ENCODE assay signal across 22 cellular contexts in genomic region chrX:123291623-123292022, GRCh38.
"Had no signal": no experiment of that assay in that cellular context is flagged by ENCODE, and none has a peak within 500 bp of the region (broad histone marks: within the 10 kb centered on the region; RNA-seq: fewer than 3 reads in every experiment).

No MANE protein-coding gene starts in this region.

- FAIRE-seq: endothelial cell of umbilical vein had no signal

- H3K27me3 Mint-ChIP-seq: activated B cell treated with CpG ODN at 0.5 μM for 24 hours; activated CD4-positive, alpha-beta T cell treated with anti-CD3 and anti-CD28 coated beads, Interleukin-2, amount 10 ng/mL, durations not matched to agents 24 days and 14 days; activated CD8-positive, alpha-beta T cell treated with anti-CD3 and anti-CD28 coated beads for 36 hours; activated naive CD8-positive, alpha-beta T cell treated with anti-CD3 and anti-CD28 coated beads, Interleukin-2, amount 10 ng/mL, durations not matched to agents 7 days and 5 days; activated T-helper 17 cell treated with anti-CD3 and anti-CD28 coated beads, Interleukin-2, amount 50 U/mL, for 72 hours; naive thymus-derived CD8-positive, alpha-beta T cell had no signal

- H3K9me3 Mint-ChIP-seq: activated B cell treated with CpG ODN at 0.5 μM for 24 hours; activated CD4-positive, alpha-beta T cell treated with anti-CD3 and anti-CD28 coated beads, Interleukin-2, amount 10 ng/mL, durations not matched to agents 24 days and 14 days; activated naive CD8-positive, alpha-beta T cell treated with anti-CD3 and anti-CD28 coated beads, Interleukin-2, amount 10 ng/mL, durations not matched to agents 7 days and 5 days; activated T-helper 17 cell treated with anti-CD3 and anti-CD28 coated beads, Interleukin-2, amount 50 U/mL, for 72 hours; stimulated activated effector memory CD8-positive, alpha-beta T cell treated with anti-CD3 and anti-CD28 coated beads, Interleukin-12 subunit alpha, Interleukin-12 subunit beta, amount 100 ng/mL, for 72 hours had no signal

- DNase-seq: activated B cell treated with CpG ODN at 0.5 μM for 24 hours; activated CD4-positive, alpha-beta T cell treated with anti-CD3 and anti-CD28 coated beads, Interleukin-2, amount 10 ng/mL, durations not matched to agents 24 days and 14 days; activated CD8-positive, alpha-beta T cell treated with anti-CD3 and anti-CD28 coated beads for 36 hours; activated naive CD4-positive, alpha-beta T cell; activated naive CD8-positive, alpha-beta T cell treated with anti-CD3 and anti-CD28 coated beads, Interleukin-2, amount 10 ng/mL, durations not matched to agents 7 days and 5 days; activated T-cell treated with anti-CD3 and anti-CD28 coated beads, Interleukin-2, amount 50 U/mL, for 1 hour; amygdala; dermis blood vessel endothelial cell; effector memory CD4-positive, alpha-beta T cell; heart right ventricle; kidney glomerular epithelial cell; mesenchymal stem cell; naive thymus-derived CD8-positive, alpha-beta T cell; stimulated activated CD4-positive, alpha-beta T cell treated with anti-CD3 and anti-CD28 coated beads, Interleukin-4, amount 100 ng/mL, for 24 hours; upper lobe of right lung had no signal

- ATAC-seq: activated CD8-positive, alpha-beta T cell treated with anti-CD3 and anti-CD28 coated beads for 36 hours; activated T-helper 17 cell treated with anti-CD3 and anti-CD28 coated beads, Interleukin-2, amount 50 U/mL, for 72 hours; heart right ventricle; naive thymus-derived CD8-positive, alpha-beta T cell; sciatic nerve; stimulated activated effector memory CD8-positive, alpha-beta T cell treated with anti-CD3 and anti-CD28 coated beads, Interleukin-12 subunit alpha, Interleukin-12 subunit beta, amount 100 ng/mL, for 72 hours; upper lobe of right lung had no signal

- H3K4me3 Mint-ChIP-seq: activated B cell treated with CpG ODN at 0.5 μM for 24 hours; activated CD4-positive, alpha-beta T cell treated with anti-CD3 and anti-CD28 coated beads, Interleukin-2, amount 10 ng/mL, durations not matched to agents 24 days and 14 days; activated CD8-positive, alpha-beta T cell treated with anti-CD3 and anti-CD28 coated beads for 36 hours; activated naive CD8-positive, alpha-beta T cell treated with anti-CD3 and anti-CD28 coated beads, Interleukin-2, amount 10 ng/mL, durations not matched to agents 7 days and 5 days; activated T-helper 17 cell treated with anti-CD3 and anti-CD28 coated beads, Interleukin-2, amount 50 U/mL, for 72 hours; naive thymus-derived CD8-positive, alpha-beta T cell; stimulated activated effector memory CD8-positive, alpha-beta T cell treated with anti-CD3 and anti-CD28 coated beads, Interleukin-12 subunit alpha, Interleukin-12 subunit beta, amount 100 ng/mL, for 72 hours had no signal

- H3K27me3 ChIP-seq: cardiac muscle cell, esophagus muscularis mucosa, heart right ventricle, upper lobe of right lung had no signal

- H3K27ac ChIP-seq: cardiac muscle cell, esophagus muscularis mucosa, heart right ventricle, thoracic aorta, upper lobe of right lung had no signal

- H3K27ac Mint-ChIP-seq: activated B cell treated with CpG ODN at 0.5 μM for 24 hours; activated CD4-positive, alpha-beta T cell treated with anti-CD3 and anti-CD28 coated beads, Interleukin-2, amount 10 ng/mL, durations not matched to agents 24 days and 14 days; activated CD8-positive, alpha-beta T cell treated with anti-CD3 and anti-CD28 coated beads for 36 hours; activated naive CD8-positive, alpha-beta T cell treated with anti-CD3 and anti-CD28 coated beads, Interleukin-2, amount 10 ng/mL, durations not matched to agents 7 days and 5 days; activated T-helper 17 cell treated with anti-CD3 and anti-CD28 coated beads, Interleukin-2, amount 50 U/mL, for 72 hours; naive thymus-derived CD8-positive, alpha-beta T cell; stimulated activated effector memory CD8-positive, alpha-beta T cell treated with anti-CD3 and anti-CD28 coated beads, Interleukin-12 subunit alpha, Interleukin-12 subunit beta, amount 100 ng/mL, for 72 hours had no signal

- H3K36me3 ChIP-seq: cardiac muscle cell, esophagus muscularis mucosa, heart right ventricle, thoracic aorta, upper lobe of right lung had no signal

- H3K9me3 ChIP-seq: esophagus muscularis mucosa, heart right ventricle, thoracic aorta, upper lobe of right lung had no signal

- H3K36me3 Mint-ChIP-seq: activated naive CD8-positive, alpha-beta T cell treated with anti-CD3 and anti-CD28 coated beads, Interleukin-2, amount 10 ng/mL, durations not matched to agents 7 days and 5 days; naive thymus-derived CD8-positive, alpha-beta T cell; stimulated activated effector memory CD8-positive, alpha-beta T cell treated with anti-CD3 and anti-CD28 coated beads, Interleukin-12 subunit alpha, Interleukin-12 subunit beta, amount 100 ng/mL, for 72 hours had no signal

- H3K4me3 ChIP-seq: cardiac muscle cell, esophagus muscularis mucosa, heart right ventricle, thoracic aorta, upper lobe of right lung had no signal

- H3K4me1 ChIP-seq: esophagus muscularis mucosa, heart right ventricle, upper lobe of right lung had no signal

- H3K4me1 Mint-ChIP-seq: activated B cell treated with CpG ODN at 0.5 μM for 24 hours; activated CD4-positive, alpha-beta T cell treated with anti-CD3 and anti-CD28 coated beads, Interleukin-2, amount 10 ng/mL, durations not matched to agents 24 days and 14 days; activated T-helper 17 cell treated with anti-CD3 and anti-CD28 coated beads, Interleukin-2, amount 50 U/mL, for 72 hours; naive thymus-derived CD8-positive, alpha-beta T cell; stimulated activated effector memory CD8-positive, alpha-beta T cell treated with anti-CD3 and anti-CD28 coated beads, Interleukin-12 subunit alpha, Interleukin-12 subunit beta, amount 100 ng/mL, for 72 hours had no signal
